Comparison of ENCODE assay signal across 19 cellular contexts in genomic region chr18:76455015-76455676, GRCh38. TPM values are rescaled to one million over a fixed set of nuclear protein-coding genes. Genes with fewer than 3 reads are reported as not detected.
DNase-seq lines count a peak whose midpoint lies in the region; ATAC-seq and TF ChIP-seq lines count a peak whose summit lies in the region.
"Had no signal": no experiment of that assay in that cellular context is flagged by ENCODE, and none has a peak within 500 bp of the region (broad histone marks: within the 10 kb centered on the region; RNA-seq: fewer than 3 reads in every experiment).

No MANE protein-coding gene starts in this region.

- H3K36me3 Mint-ChIP-seq in CD14-positive monocyte = peaks cover 32 to 45% of the 10 kb centered on the region in 2 donors
- H3K36me3 Mint-ChIP-seq: activated naive CD4-positive, alpha-beta T cell treated with anti-CD3 and anti-CD28 coated beads, Interleukin-2, amount 50 U/mL, for 24 hours had no signal

- H3K9me3 ChIP-seq in sigmoid colon = no peaks in the 10 kb centered on the region
- H3K9me3 ChIP-seq: body of pancreas, heart right ventricle, SJSA1 had no signal

- TF ChIP-seq POLR2A in sigmoid colon (IDR thresholded peaks at IDR 0.05) = no peak

- no peak overlapping the region for H3K4me3 ChIP-seq in sigmoid colon
- H3K4me3 ChIP-seq: body of pancreas, GM12878, heart right ventricle, SJSA1 had no signal

- H3K4me3 Mint-ChIP-seq in CD14-positive monocyte = no peak overlapping the region
- H3K4me3 Mint-ChIP-seq: activated naive CD4-positive, alpha-beta T cell treated with anti-CD3 and anti-CD28 coated beads, Interleukin-2, amount 50 U/mL, for 24 hours had no signal

- H3K9me3 Mint-ChIP-seq in CD14-positive monocyte = no peaks in the 10 kb centered on the region
- H3K9me3 Mint-ChIP-seq: activated naive CD4-positive, alpha-beta T cell treated with anti-CD3 and anti-CD28 coated beads, Interleukin-2, amount 50 U/mL, for 24 hours had no signal

- peaks cover 69% of the 10 kb centered on the region for H3K4me1 Mint-ChIP-seq in CD14-positive monocyte

- H3K27ac ChIP-seq in sigmoid colon = peak overlapping the region in 3 of 4 donors; percentile 56 to 89 (median 67)
- H3K27ac ChIP-seq: heart right ventricle, SJSA1 had no signal

- no peaks in the 10 kb centered on the region for H3K27me3 ChIP-seq in sigmoid colon
- H3K27me3 ChIP-seq: body of pancreas, heart right ventricle, SJSA1 had no signal

- H3K36me3 ChIP-seq in sigmoid colon = no peaks in the 10 kb centered on the region

- 79 to 81% methylated on average over 7 of the region's 7 CpGs for WGBS in sigmoid colon, 2 donors

- in situ Hi-C loops in ACHN (cut with HindIII; ENCODE audit: low pct_ligation_motif_present, low pct_unique_long_range_greater_than_20kb, low sequenced_read_pairs) = no loop called here

- TF ChIP-seq CTCF in CD14-positive monocyte (IDR thresholded peaks at IDR 0.05) (no peak), sigmoid colon (IDR thresholded peaks at IDR 0.05) (no peak)

- TF ChIP-seq EP300 in sigmoid colon (IDR thresholded peaks at IDR 0.05) = no peak

- ATAC-seq in HG02840 (IDR thresholded peaks at IDR 0.05; ENCODE audit: low FRiP score, unreplicated experiment) (no peak), GM21423 (IDR thresholded peaks at IDR 0.05; ENCODE audit: unreplicated experiment) (no peak), GM19351 (IDR thresholded peaks at IDR 0.05; ENCODE audit: unreplicated experiment) (no peak)
- ATAC-seq: body of pancreas, heart right ventricle, right cardiac atrium had no signal

- no peak for DNase-seq in CD14-positive monocyte (ENCODE audit: low spot score)
- DNase-seq in NCI-H69 (lab: John Stamatoyannopoulos, UW) = peak; percentile 28
- DNase-seq in islet precursor cell = peak; percentile 44
- DNase-seq in sigmoid colon = peak; percentile 57
- DNase-seq in ACHN = no peak
- DNase-seq: activated T-cell treated with anti-CD3 and anti-CD28 coated beads for 4 hours; heart right ventricle; NCI-H2081 treated with DMSO at 0.1 percent for 48 hours; OCI-M1; right cardiac atrium; stimulated activated CD4-positive, alpha-beta T cell treated with anti-CD3 and anti-CD28 coated beads, Interleukin-1b, Interleukin-23, amount 100 ng/mL, for 48 hours; T-helper 9 cell had no signal

- peak overlapping the region in 6 of 7 donors; percentile 4 to 79 (median 68) for H3K27ac Mint-ChIP-seq in CD14-positive monocyte
- H3K27ac Mint-ChIP-seq: activated naive CD4-positive, alpha-beta T cell treated with anti-CD3 and anti-CD28 coated beads, Interleukin-2, amount 50 U/mL, for 24 hours had no signal

- H3K27me3 Mint-ChIP-seq in CD14-positive monocyte (ENCODE audit: low read depth in 3 of 3) = no peaks in the 10 kb centered on the region
- H3K27me3 Mint-ChIP-seq: activated naive CD4-positive, alpha-beta T cell treated with anti-CD3 and anti-CD28 coated beads, Interleukin-2, amount 50 U/mL, for 24 hours had no signal

- intact Hi-C loops in CD14-positive monocyte (cut with micrococcal nuclease) (no loop called here), sigmoid colon (cut with DNase I) (no loop called here)

- peaks cover 0 to 84% (median 58%) of the 10 kb centered on the region in 4 donors for H3K4me1 ChIP-seq in sigmoid colon

RNA-seq across cellular contexts. Expression of gene ZNF516, which starts 39.9 kb away (rescaled TPM):
- polyA plus RNA-seq in CD14-positive monocyte (1 to 10 TPM; 5.0 to 8.6 TPM), sigmoid colon (1 to 10 TPM; 2.1 to 6.1 (median 2.4) TPM)
- total RNA-seq in sigmoid colon = 10 to 100 TPM; 24.3 to 29.9 (median 26.9) TPM

Comparison
In these comparisons a context has a peak if more than half of its experiments do, and no peak if none do; other contexts are left out.
1. DNase-seq: peak in NCI-H69 (single experiment), islet precursor cell (single experiment) and sigmoid colon (single experiment); none in CD14-positive monocyte (single experiment) and ACHN (single experiment).